Comparison of ENCODE assay signal across 1 cellular context in the genomic region with DNA sequence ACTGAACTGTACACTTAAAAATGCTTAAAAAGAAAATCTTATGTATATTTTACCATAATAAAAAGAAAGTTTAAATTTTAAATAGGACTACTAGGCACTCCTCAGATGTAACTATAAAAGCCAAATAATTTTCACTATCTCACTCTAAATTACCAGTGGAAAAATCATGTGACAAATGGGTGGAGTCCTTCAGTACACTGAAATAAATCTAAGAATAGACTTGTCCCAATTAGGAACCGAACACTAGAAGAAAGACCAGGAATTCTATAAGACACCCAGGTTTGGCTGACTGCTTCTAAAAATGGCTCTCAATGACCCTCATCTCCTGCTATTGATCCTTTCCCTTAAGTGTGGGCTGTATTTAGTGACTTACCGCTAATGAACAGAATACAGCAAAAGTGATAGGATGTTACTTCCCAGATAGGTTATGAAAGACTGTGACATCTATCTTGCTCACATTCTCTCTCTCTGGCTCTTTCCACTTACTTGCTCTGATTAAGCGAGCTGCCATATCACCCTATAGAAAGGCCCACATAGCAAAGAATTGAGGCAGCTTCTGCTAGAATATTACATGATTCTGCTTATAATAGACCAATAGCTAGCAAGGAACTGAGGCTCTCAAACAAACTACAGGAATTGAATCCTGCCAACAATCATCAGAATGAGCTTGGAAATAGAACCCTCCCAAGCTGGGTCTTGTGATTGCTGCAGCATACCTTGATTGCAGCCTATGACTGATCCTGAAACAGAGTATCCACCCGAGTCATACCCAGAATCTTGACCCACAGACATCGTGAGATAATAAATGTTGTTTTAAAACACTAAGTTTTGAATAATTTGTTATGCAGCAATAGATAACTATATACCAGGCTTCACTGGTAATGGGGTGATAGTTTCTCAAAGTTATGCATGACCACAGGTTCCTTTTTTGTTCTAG.
TF ChIP-seq lines count a peak whose summit lies in the region.

No MANE protein-coding gene starts in this region.

TF ChIP-seq in WTC11, 78 proteins besides CTCF, POLR2A, EP300 and RAD21 (continued from another document):
- TF ChIP-seq HMGXB4 (CRISPR knock-in tag; IDR thresholded peaks at IDR 0.05) (no peak), ZNF423 (CRISPR knock-in tag; IDR thresholded peaks at IDR 0.05) (no peak), ZNF121 (CRISPR knock-in tag; IDR thresholded peaks at IDR 0.05) (no peak), MXD4 (CRISPR knock-in tag; IDR thresholded peaks at IDR 0.05; ENCODE audit: borderline replicate concordance) (no peak)
